In the genomic region with DNA sequence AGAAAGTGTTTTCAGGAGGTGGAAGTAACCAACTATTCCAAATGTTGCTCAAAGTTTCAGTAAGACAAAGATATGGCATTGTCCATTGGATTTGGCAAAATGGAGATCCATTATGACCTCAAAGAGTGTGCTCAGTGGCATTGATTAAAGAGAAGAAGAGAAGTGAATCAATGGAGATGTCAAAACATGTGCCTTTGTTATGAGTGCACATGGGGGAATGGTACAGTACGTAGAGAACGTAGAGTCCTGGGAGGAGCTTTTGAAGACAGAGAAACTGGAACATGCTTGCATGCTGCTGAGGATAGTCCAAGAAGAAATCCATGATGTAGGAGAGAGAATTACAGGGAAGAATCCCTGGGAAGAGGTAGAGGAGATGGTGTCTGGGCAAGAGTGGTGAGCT, we compare ENCODE assay signal across 9 cellular contexts. TPM values are rescaled to one million over a fixed set of nuclear protein-coding genes. Genes with fewer than 3 reads are reported as not detected.
"Had no signal": no experiment of that assay in that cellular context is flagged by ENCODE, and none has a peak within 500 bp of the region (broad histone marks: within the 10 kb centered on the region; RNA-seq: fewer than 3 reads in every experiment).

No MANE protein-coding gene starts in this region.

- FAIRE-seq: G401.6, GM12878, GM12891, GM12892, GM18507, GM19239 had no signal

- DNase-seq: GDM1, GF-D8 had no signal

- H3K4me3 ChIP-seq: GM12878 had no signal

- ATAC-seq: GM12878 had no signal

RNA-seq across cellular contexts. Expression of gene PAX1, which starts 42.0 kb away (rescaled TPM):
- total RNA-seq: G401, GM12878 had no signal
- polyA plus RNA-seq: GM12878 had no signal
